Comparison of ENCODE assay signal across 18 cellular contexts in genomic region chr13:110410000-110410399, GRCh38.
A peak's percentile ranks its signal among the peaks of the same experiment; 100 is the strongest.
DNase-seq lines count a peak whose midpoint lies in the region; ATAC-seq and TF ChIP-seq lines count a peak whose summit lies in the region.
"Had no signal": no experiment of that assay in that cellular context is flagged by ENCODE, and none has a peak within 500 bp of the region (broad histone marks: within the 10 kb centered on the region; RNA-seq: fewer than 3 reads in every experiment).

No MANE protein-coding gene starts in this region.

- H3K27me3 ChIP-seq in SK-N-SH (ENCODE audit: insufficient read depth) (no peaks in the 10 kb centered on the region), fibroblast of lung (ENCODE audit: control insufficient read depth, insufficient read depth, low read length) (no peaks in the 10 kb centered on the region), transverse colon (no peaks in the 10 kb centered on the region)

- TF ChIP-seq CTCF in SK-N-SH (IDR thresholded peaks at IDR 0.05): no peak
- TF ChIP-seq CTCF in fibroblast of lung (conservative IDR thresholded peaks at IDR 0.05 in 1 of 2, IDR thresholded peaks at IDR 0.05 in 1 of 2; ENCODE audit: low read depth in 1 of 2, low read length in 2 of 2): no peak
- no peak for TF ChIP-seq CTCF in osteocyte (IDR thresholded peaks at IDR 0.05)
- TF ChIP-seq CTCF in transverse colon (IDR thresholded peaks at IDR 0.05): no peak

- TF ChIP-seq EP300 in SK-N-SH (IDR thresholded peaks at IDR 0.05; ENCODE audit: borderline replicate concordance in 1 of 2, low read depth in 1 of 2, low read length in 1 of 2) (no peak), transverse colon (IDR thresholded peaks at IDR 0.05; ENCODE audit: low read depth) (no peak)

- H3K4me1 ChIP-seq in SK-N-SH (ENCODE audit: control insufficient read depth in 1 of 2, insufficient read depth in 2 of 2, low read depth in 1 of 2, low read length in 1 of 2): peaks cover 34 to 62% of the 10 kb centered on the region in 2 experiments
- H3K4me1 ChIP-seq in fibroblast of lung (ENCODE audit: control insufficient read depth, extremely low read depth, insufficient read depth, low read length): peaks cover 58% of the 10 kb centered on the region
- H3K4me1 ChIP-seq in transverse colon: peaks cover 4 to 51% (median 33%) of the 10 kb centered on the region in 4 donors

- peak overlapping the region; percentile 98 for H3K27ac Mint-ChIP-seq in osteocyte (ENCODE audit: unreplicated experiment)
- H3K27ac Mint-ChIP-seq: activated CD4-positive, alpha-beta T cell treated with anti-CD3 and anti-CD28 coated beads for 36 hours; activated naive CD8-positive, alpha-beta T cell treated with anti-CD3 and anti-CD28 coated beads, Interleukin-2, amount 10 ng/mL, durations not matched to agents 7 days and 5 days; CD4-positive, alpha-beta T cell; type B pancreatic cell had no signal

- WGBS in SK-N-SH (ENCODE audit: low lambda C conversion rate): 89% methylated on average over 10 of the region's 10 CpGs
- 79% methylated on average over 10 of the region's 10 CpGs; no CpG with 5 or more reads in 1 of the 2 donors for WGBS in transverse colon (ENCODE audit: low coverage in 1 of 2), 2 donors

- no peaks in the 10 kb centered on the region for H3K9me2 ChIP-seq in SK-N-SH

- no peaks in the 10 kb centered on the region for H3K9me3 Mint-ChIP-seq in osteocyte (ENCODE audit: unreplicated experiment)
- H3K9me3 Mint-ChIP-seq: activated naive CD8-positive, alpha-beta T cell treated with anti-CD3 and anti-CD28 coated beads, Interleukin-2, amount 10 ng/mL, durations not matched to agents 7 days and 5 days; CD4-positive, alpha-beta T cell; type B pancreatic cell had no signal

- H2AFZ ChIP-seq in SK-N-SH (ENCODE audit: low read depth): no peak overlapping the region
- no peak overlapping the region for H2AFZ ChIP-seq in fibroblast of lung (ENCODE audit: low read length)

- H3K27me3 Mint-ChIP-seq in osteocyte (ENCODE audit: unreplicated experiment): no peaks in the 10 kb centered on the region
- H3K27me3 Mint-ChIP-seq: type B pancreatic cell had no signal

- H4K20me1 ChIP-seq in SK-N-SH (ENCODE audit: insufficient read depth) (no peaks in the 10 kb centered on the region), fibroblast of lung (ENCODE audit: control insufficient read depth, extremely low read depth, insufficient read depth, low read length) (no peaks in the 10 kb centered on the region)

- peak overlapping the region; percentile 62; the same call in 1 of the 2 replicates for H3K4me2 ChIP-seq in SK-N-SH
- H3K4me2 ChIP-seq in fibroblast of lung (ENCODE audit: extremely low read depth, insufficient read depth, low read length): no peak overlapping the region

- TF ChIP-seq POLR2A in transverse colon (IDR thresholded peaks at IDR 0.05): no peak
- no peak for TF ChIP-seq POLR2A in erythroblast (IDR thresholded peaks at IDR 0.05; ENCODE audit: low read length)

- no peak overlapping the region for H3K4me3 Mint-ChIP-seq in osteocyte (ENCODE audit: unreplicated experiment)
- H3K4me3 Mint-ChIP-seq: activated CD4-positive, alpha-beta T cell treated with anti-CD3 and anti-CD28 coated beads for 36 hours; activated naive CD8-positive, alpha-beta T cell treated with anti-CD3 and anti-CD28 coated beads, Interleukin-2, amount 10 ng/mL, durations not matched to agents 7 days and 5 days; CD4-positive, alpha-beta T cell; type B pancreatic cell had no signal

- intact Hi-C loops in transverse colon (cut with DNase I; ENCODE audit: low total_unique reads): loop anchor here (10.0 kb wide), 1 partner anchor 105 kb away; the partner anchor contains the start of genes COL4A1 and COL4A2

- peaks cover 94% of the 10 kb centered on the region for H3K4me1 Mint-ChIP-seq in osteocyte (ENCODE audit: unreplicated experiment)

- peaks cover 37% of the 10 kb centered on the region for H3F3A ChIP-seq in SK-N-SH (replicated peaks; ENCODE audit: insufficient read depth)

- POLR2A ChIA-PET in SK-N-SH (lab: Yijun Ruan, JAX): no interaction called here

- H3K4me3 ChIP-seq in SK-N-SH (ENCODE audit: low read depth in 2 of 2, low read length in 1 of 2): no peak overlapping the region
- H3K4me3 ChIP-seq in fibroblast of lung (replicated peaks in 1 of 4; ENCODE audit: control extremely low read depth in 1 of 4, insufficient read depth in 1 of 4, low read depth in 3 of 4, low read length in 4 of 4): no peak overlapping the region
- no peak overlapping the region for H3K4me3 ChIP-seq in transverse colon

- CTCF ChIA-PET in SK-N-SH (lab: Yijun Ruan, JAX): interaction anchor here (0.6 to 4.0 kb wide), 9 partner anchors 11 to 209 kb away, joined by 3 to 41 read pairs (median 5); no protein-coding TSS in a partner anchor

- no peak for DNase-seq in SK-N-SH
- no peak for DNase-seq in fibroblast of lung (ENCODE audit: low read depth in 2 of 2)
- DNase-seq in osteocyte (ENCODE audit: extremely low spot score, unreplicated experiment): no peak
- DNase-seq in transverse colon: no peak
- no peak for DNase-seq in erythroblast (lab: John Stamatoyannopoulos, UW)
- DNase-seq in AG08395 (ENCODE audit: low spot score): no peak
- no peak for DNase-seq in NCI-H2196 treated with DMSO at 0.1 percent for 48 hours (lab: John Stamatoyannopoulos, UW; ENCODE audit: unreplicated experiment)
- DNase-seq: activated CD4-positive, alpha-beta T cell treated with anti-CD3 and anti-CD28 coated beads for 36 hours; activated naive CD8-positive, alpha-beta T cell treated with anti-CD3 and anti-CD28 coated beads, Interleukin-2, amount 10 ng/mL, durations not matched to agents 7 days and 5 days; activated T-cell treated with anti-CD3 and anti-CD28 coated beads, Interleukin-2, amount 50 U/mL, for 1 hour; CD4-positive, alpha-beta T cell; NCI-H1694 treated with DMSO at 0.1 percent for 48 hours; NCI-H526; T-helper 9 cell had no signal

- H3K9me3 ChIP-seq in SK-N-SH: no peaks in the 10 kb centered on the region
- no peaks in the 10 kb centered on the region for H3K9me3 ChIP-seq in fibroblast of lung (ENCODE audit: control insufficient read depth, insufficient read depth, low read depth, low read length)
- H3K9me3 ChIP-seq in transverse colon: no peaks in the 10 kb centered on the region

- H3K36me3 ChIP-seq in SK-N-SH (replicated peaks in 1 of 2; ENCODE audit: control insufficient read depth in 1 of 2, insufficient read depth in 2 of 2, low read length in 1 of 2) (no peaks in the 10 kb centered on the region), fibroblast of lung (ENCODE audit: control insufficient read depth, insufficient read depth, low read length) (no peaks in the 10 kb centered on the region), transverse colon (no peaks in the 10 kb centered on the region)

- peak overlapping the region; percentile 27; the same call in 1 of the 2 replicates for H3K9ac ChIP-seq in SK-N-SH
- H3K9ac ChIP-seq in fibroblast of lung (ENCODE audit: insufficient read depth, low read length): no peak overlapping the region

- ATAC-seq in SK-N-SH treated with all-trans-retinoic acid at 6 μM for 48 hours: no peak
- ATAC-seq: activated CD4-positive, alpha-beta T cell treated with anti-CD3 and anti-CD28 coated beads for 36 hours; HCT116 had no signal

- peaks cover 32% of the 10 kb centered on the region for H3K36me3 Mint-ChIP-seq in osteocyte (ENCODE audit: unreplicated experiment)
- H3K36me3 Mint-ChIP-seq: activated naive CD8-positive, alpha-beta T cell treated with anti-CD3 and anti-CD28 coated beads, Interleukin-2, amount 10 ng/mL, durations not matched to agents 7 days and 5 days had no signal

- H3K79me2 ChIP-seq in SK-N-SH (ENCODE audit: insufficient read depth): peaks cover 68% of the 10 kb centered on the region
- peaks cover 8% of the 10 kb centered on the region for H3K79me2 ChIP-seq in fibroblast of lung (ENCODE audit: control insufficient read depth, insufficient read depth, low read length)

- no peak for TF ChIP-seq RAD21 in SK-N-SH (IDR thresholded peaks at IDR 0.05; ENCODE audit: low read length)

- in situ Hi-C loops in transverse colon (cut with MboI; ENCODE audit: low pct_ligation_motif_present in 1 of 4, low pct_unique_long_range_greater_than_20kb in 1 of 4, low sequenced_read_pairs in 3 of 4): loop anchor here in 3 of 4 donors (10.0 to 25.0 kb wide), 4 partner anchors 173 to 1448 kb away; no protein-coding TSS in a partner anchor

- H3K27ac ChIP-seq in SK-N-SH (ENCODE audit: low read depth in 2 of 2, low read length in 1 of 2) (peak overlapping the region; percentile 53 to 80), fibroblast of lung (ENCODE audit: insufficient read depth, low read length) (peak overlapping the region; percentile 43), transverse colon (peak overlapping the region; percentile 79 to 89 (median 84))
- H3K27ac ChIP-seq: 22Rv1 had no signal

TF ChIP-seq in SK-N-SH, 30 proteins besides CTCF, POLR2A, EP300 and RAD21 (continues in another document):
- TF ChIP-seq NFIC (IDR thresholded peaks at IDR 0.05; ENCODE audit: borderline replicate concordance) (no peak), CHD2 (IDR thresholded peaks at IDR 0.05; ENCODE audit: low read length, partially characterized antibody) (no peak), JUND (IDR thresholded peaks at IDR 0.05) (no peak), POLR2AphosphoS5 (IDR thresholded peaks at IDR 0.05; ENCODE audit: low read depth, low read length) (no peak), IRF3 (IDR thresholded peaks at IDR 0.05; ENCODE audit: low read depth, low read length) (no peak)

TF ChIP-seq in SK-N-SH treated with all-trans-retinoic acid at 6 μM for 48 hours, 23 proteins besides CTCF, POLR2A, EP300 and RAD21:
- no peak for TF ChIP-seq ZFP3 (CRISPR knock-in tag; IDR thresholded peaks at IDR 0.05)
